ENCODE assay signal across 8 cellular contexts in the genomic region with DNA sequence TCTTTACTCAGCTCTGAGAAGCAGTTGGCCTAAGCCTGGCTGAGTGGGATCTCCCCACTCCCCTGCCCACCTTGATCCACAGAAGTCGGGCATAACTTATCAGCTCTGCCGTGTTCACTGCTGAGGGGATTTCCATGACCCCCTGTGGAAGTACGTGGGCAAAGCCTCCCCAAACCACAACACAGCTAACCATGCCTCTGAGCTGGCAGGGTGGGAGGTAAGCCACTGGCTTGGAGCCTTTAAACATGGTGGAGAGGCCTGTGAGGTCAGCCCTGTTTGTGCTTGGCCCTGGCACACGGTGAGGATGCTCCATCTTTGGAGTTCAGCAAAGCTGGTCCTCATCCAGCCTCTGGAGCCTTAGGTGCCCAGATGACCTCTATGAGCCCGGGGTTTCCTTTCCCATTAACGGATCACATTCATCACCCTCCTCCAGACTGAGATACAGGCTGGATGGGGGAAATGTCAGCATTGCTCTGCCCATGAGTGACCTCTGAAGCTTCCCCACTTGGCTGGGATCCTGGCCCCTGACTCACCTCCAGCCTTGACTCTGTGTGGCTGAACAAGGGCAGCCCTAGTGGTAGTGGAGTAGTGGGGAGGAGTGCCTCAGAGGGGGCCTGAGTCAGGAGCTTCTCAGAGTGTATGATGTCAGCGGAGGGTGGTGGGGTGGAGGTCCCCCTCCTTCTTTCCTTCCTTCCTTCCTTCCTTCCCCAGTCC. TPM values are rescaled to one million over a fixed set of nuclear protein-coding genes. Genes with fewer than 3 reads are reported as not detected.
A peak's percentile ranks its signal among the peaks of the same experiment; 100 is the strongest.
DNase-seq lines count a peak whose midpoint lies in the region; ATAC-seq and TF ChIP-seq lines count a peak whose summit lies in the region.

No MANE protein-coding gene starts in this region.

- 28% methylated on average over 6 of the region's 7 CpGs for whole genome bisulfite sequencing in mammary epithelial cell (ENCODE audit: low coverage, missing lambda C conversion rate)

- H3K9me2 ChIP-seq in HCT116 (ENCODE audit: insufficient read depth): no peaks in the 10 kb centered on the region

- no peak for ATAC-seq in HCT116
- ATAC-seq in esophagus mucosa: no peak
- ATAC-seq in HG02642 (IDR thresholded peaks at IDR 0.05; ENCODE audit: poor library complexity, unreplicated experiment): no peak
- ATAC-seq in HG02588 (IDR thresholded peaks at IDR 0.05; ENCODE audit: unreplicated experiment): no peak

- POLR2A ChIA-PET in HCT116 (lab: Charles Lee): no interaction called here

- no peak for TF ChIP-seq RAD21 in HCT116 (IDR thresholded peaks at IDR 0.05; ENCODE audit: low read depth)

- H3K4me3 ChIP-seq in ACC112 (ENCODE audit: low read depth, low read length) (no peak overlapping the region; the same call in 1 of the 2 replicates), HCT116 (replicated peaks in 1 of 2; ENCODE audit: low read depth in 1 of 2, low read length in 2 of 2) (no peak overlapping the region), mammary epithelial cell (replicated peaks in 1 of 3; ENCODE audit: insufficient read depth in 1 of 3, low read depth in 2 of 3, low read length in 3 of 3) (no peak overlapping the region), muscle layer of duodenum (ENCODE audit: low read depth in 1 of 2, low read length in 2 of 2) (no peak overlapping the region)

- H3K4me1 ChIP-seq in ACC112 (ENCODE audit: control insufficient read depth, insufficient read depth, low read length, unreplicated experiment) (peaks cover 82% of the 10 kb centered on the region), HCT116 (ENCODE audit: control insufficient read depth in 1 of 2, insufficient read depth in 2 of 2, low read length in 2 of 2) (peaks cover 27 to 71% of the 10 kb centered on the region in 2 experiments), mammary epithelial cell (ENCODE audit: insufficient read depth, low read length) (peaks cover 81% of the 10 kb centered on the region), muscle layer of duodenum (ENCODE audit: control insufficient read depth in 1 of 2, insufficient read depth in 2 of 2, low read length in 2 of 2) (peaks cover 31 to 63% of the 10 kb centered on the region in 2 donors)

- TF ChIP-seq POLR2A in HCT116 (IDR thresholded peaks at IDR 0.05; ENCODE audit: borderline replicate concordance, extremely low read depth, insufficient read depth, insufficient read length): no peak

- H3K27me3 ChIP-seq in ACC112 (ENCODE audit: insufficient read depth, low read length): no peaks in the 10 kb centered on the region
- no peaks in the 10 kb centered on the region for H3K27me3 ChIP-seq in HCT116 (ENCODE audit: insufficient read depth, low read length)
- H3K27me3 ChIP-seq in mammary epithelial cell (ENCODE audit: insufficient read depth, low read length): no peaks in the 10 kb centered on the region
- H3K27me3 ChIP-seq in muscle layer of duodenum (ENCODE audit: low read depth, low read length): no peaks in the 10 kb centered on the region

- H3K36me3 ChIP-seq in ACC112 (ENCODE audit: insufficient read depth, low read length) (peaks cover 9% of the 10 kb centered on the region; the same call in 1 of the 2 replicates), HCT116 (ENCODE audit: control insufficient read depth in 1 of 2, insufficient read depth in 2 of 2, low read length in 2 of 2) (no peaks in the 10 kb centered on the region), mammary epithelial cell (ENCODE audit: insufficient read depth, low read length) (peaks cover 19% of the 10 kb centered on the region), muscle layer of duodenum (ENCODE audit: control insufficient read depth in 1 of 2, insufficient read depth in 2 of 2, low read length in 2 of 2) (peaks cover 20 to 32% of the 10 kb centered on the region in 2 donors)

- H3K9ac ChIP-seq in HCT116 (ENCODE audit: low read length) (no peak overlapping the region), mammary epithelial cell (ENCODE audit: insufficient read depth, low read length) (no peak overlapping the region)

- H3K27ac ChIP-seq in ACC112 (ENCODE audit: low read depth, low read length) (peak overlapping the region; percentile 93), HCT116 (ENCODE audit: low read depth, low read length) (no peak overlapping the region), mammary epithelial cell (ENCODE audit: insufficient read depth, low read depth, low read length) (peak overlapping the region; percentile 94), muscle layer of duodenum (ENCODE audit: low read length) (peak overlapping the region; percentile 82)

- H3K79me2 ChIP-seq in ACC112 (ENCODE audit: control insufficient read depth, insufficient read depth, low read length, unreplicated experiment) (peaks cover 54% of the 10 kb centered on the region), HCT116 (ENCODE audit: insufficient read depth, low read length) (no peaks in the 10 kb centered on the region), mammary epithelial cell (ENCODE audit: insufficient read depth, low read length) (peaks cover 62% of the 10 kb centered on the region)

- intact Hi-C loops in HCT116 (cut with micrococcal nuclease): no loop called here
- intact Hi-C loops in mammary epithelial cell (cut with micrococcal nuclease): loop anchor here (2.0 kb wide), 1 partner anchor 29 kb away; no protein-coding TSS in a partner anchor

- H3K4me2 ChIP-seq in HCT116 (ENCODE audit: low read length) (peak overlapping the region; percentile 20; the same call in 1 of the 2 replicates), mammary epithelial cell (ENCODE audit: insufficient read depth, low read depth, low read length) (no peak overlapping the region)

- TF ChIP-seq CTCF in HCT116 (IDR thresholded peaks at IDR 0.05 in 2 of 3, conservative IDR thresholded peaks at IDR 0.05 in 1 of 3; ENCODE audit: borderline replicate concordance in 1 of 3, insufficient read depth in 1 of 3, low read depth in 2 of 3, low read length in 2 of 3) (no peak), mammary epithelial cell (conservative IDR thresholded peaks at IDR 0.05 in 1 of 2, IDR thresholded peaks at IDR 0.05 in 1 of 2; ENCODE audit: extremely low read depth in 1 of 2, insufficient read depth in 1 of 2, low read depth in 1 of 2, low read length in 2 of 2) (peak in 1 of 2 donors; percentile 24)

- DNase-seq in HCT116 (ENCODE audit: low read depth, low spot score) (no peak), mammary epithelial cell (peak; percentile 68), NCI-H128 (lab: John Stamatoyannopoulos, UW; ENCODE audit: unreplicated experiment) (no peak)

- H2AFZ ChIP-seq in ACC112 (ENCODE audit: low read length, unreplicated experiment) (no peak overlapping the region), HCT116 (ENCODE audit: low read depth, low read length, poor library complexity, severe bottlenecking) (no peak overlapping the region), mammary epithelial cell (ENCODE audit: low read depth, low read length) (no peak overlapping the region)

- H3K9me3 ChIP-seq in HCT116 (ENCODE audit: control insufficient read depth in 1 of 2, insufficient read depth in 1 of 2, low read depth in 1 of 2, low read length in 2 of 2): no peaks in the 10 kb centered on the region
- H3K9me3 ChIP-seq in mammary epithelial cell (replicated peaks; ENCODE audit: insufficient read depth, low read length): no peaks in the 10 kb centered on the region
- no peaks in the 10 kb centered on the region for H3K9me3 ChIP-seq in muscle layer of duodenum (ENCODE audit: control insufficient read depth in 1 of 2, low read length in 2 of 2)

- RAD21 ChIA-PET in HCT116 (lab: Charles Lee; ENCODE audit: low non-redundant PET in 1 of 2, low total read pairs in 2 of 2, uncharacterized antibody in 2 of 2, unreplicated experiment in 2 of 2): no interaction called here

- CTCF ChIA-PET in HCT116 (lab: Charles Lee): interaction anchor here (1.0 to 1.2 kb wide), 2 partner anchors 25 to 26 kb away, joined by 3 to 4 read pairs; no protein-coding TSS in a partner anchor
- CTCF ChIA-PET in mammary epithelial cell (lab: Charles Lee; ENCODE audit: low non-redundant PET): interaction anchor here (0.6 kb wide), 1 partner anchor 467 kb away, joined by 3 read pairs; a partner anchor contains a TSS

- H4K20me1 ChIP-seq in HCT116 (ENCODE audit: insufficient read depth) (no peaks in the 10 kb centered on the region), mammary epithelial cell (ENCODE audit: insufficient read depth, low read length) (no peaks in the 10 kb centered on the region)

- dilution Hi-C loops in mammary epithelial cell (cut with HindIII; ENCODE audit: low sequenced_read_pairs): loop anchor here (5.0 kb wide), 2 partner anchors 36 to 104 kb away; a partner anchor contains a TSS

- BruUV-seq in HCT116 (replicated peaks; lab: Mats Ljungman, UMichigan): no TSS peak
- BruUV-seq in mammary epithelial cell (replicated peaks; lab: Mats Ljungman, UMichigan): no TSS peak

- in situ Hi-C loops in mammary epithelial cell (cut with MboI; ENCODE audit: low sequenced_read_pairs in 2 of 2): no loop called here

TF ChIP-seq in HCT116, 20 proteins besides CTCF, POLR2A, EP300 and RAD21 (continues in another document):
- TF ChIP-seq ELF1 (IDR thresholded peaks at IDR 0.05; ENCODE audit: borderline replicate concordance, low read depth) (no peak), CEBPB (IDR thresholded peaks at IDR 0.05; ENCODE audit: low read depth) (no peak), SIN3A (IDR thresholded peaks at IDR 0.05; ENCODE audit: low read depth) (no peak), EGR1 (IDR thresholded peaks at IDR 0.05; ENCODE audit: low read depth) (no peak), SRF (IDR thresholded peaks at IDR 0.05; ENCODE audit: low read depth) (no peak), YY1 (IDR thresholded peaks at IDR 0.05; ENCODE audit: extremely low read depth, insufficient replicate concordance, low read depth, low read length) (no peak)
- TF ChIP-seq, protein P1, sequence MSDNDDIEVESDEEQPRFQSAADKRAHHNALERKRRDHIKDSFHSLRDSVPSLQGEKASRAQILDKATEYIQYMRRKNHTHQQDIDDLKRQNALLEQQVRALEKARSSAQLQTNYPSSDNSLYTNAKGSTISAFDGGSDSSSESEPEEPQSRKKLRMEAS (IDR thresholded peaks at IDR 0.05): no peak

RNA-seq across cellular contexts. Expression of a gene that starts 6.2 kb away (rescaled TPM):
- not detected for total RNA-seq in HCT116 (2021; ENCODE audit: unreplicated experiment)
- 0.12 and 0.30 TPM in 2 replicates for polyA plus RNA-seq in HCT116 (2012)
- total RNA-seq in mammary epithelial cell: 100 to 1,000 TPM; 101 to 217 TPM
- polyA plus RNA-seq in mammary epithelial cell: 120 TPM
- polyA minus RNA-seq in mammary epithelial cell: 48.5 TPM
- total RNA-seq in esophagus mucosa: 26.9 TPM

RNA-seq across cellular contexts. Expression of a gene that starts 30.5 kb away (rescaled TPM):
- total RNA-seq in HCT116 (2021; ENCODE audit: unreplicated experiment) (0.59 TPM), mammary epithelial cell (1 to 10 TPM; 2.0 to 5.2 TPM), esophagus mucosa (0.28 TPM)
- polyA plus RNA-seq in HCT116 (2012): 0.26 and 0.34 TPM in 2 replicates
- 2.1 TPM for polyA plus RNA-seq in mammary epithelial cell
- polyA minus RNA-seq in mammary epithelial cell: 5.6 TPM

RNA-seq across cellular contexts. Expression of a gene that starts 36.1 kb away (rescaled TPM):
- total RNA-seq in HCT116 (2021; ENCODE audit: unreplicated experiment): 29.0 TPM
- 60.4 and 81.2 TPM in 2 replicates for polyA plus RNA-seq in HCT116 (2012)
- total RNA-seq in mammary epithelial cell: 100 to 1,000 TPM; 103 to 142 TPM
- polyA plus RNA-seq in mammary epithelial cell: 134 TPM
- polyA minus RNA-seq in mammary epithelial cell: 255 TPM
- total RNA-seq in esophagus mucosa: 19.0 TPM

Comparison
In these comparisons a context has a peak if more than half of its experiments do, and no peak if none do; other contexts are left out.
1. RNA of a gene that starts 6.2 kb away (total RNA-seq): 101 to 217 TPM in mammary epithelial cell and 26.9 TPM in esophagus mucosa (single experiment); not detected in HCT116 (single experiment); every median in the first group is over 10 times any median in the second.